Comparison of ENCODE assay signal across 8 cellular contexts in the genomic region with DNA sequence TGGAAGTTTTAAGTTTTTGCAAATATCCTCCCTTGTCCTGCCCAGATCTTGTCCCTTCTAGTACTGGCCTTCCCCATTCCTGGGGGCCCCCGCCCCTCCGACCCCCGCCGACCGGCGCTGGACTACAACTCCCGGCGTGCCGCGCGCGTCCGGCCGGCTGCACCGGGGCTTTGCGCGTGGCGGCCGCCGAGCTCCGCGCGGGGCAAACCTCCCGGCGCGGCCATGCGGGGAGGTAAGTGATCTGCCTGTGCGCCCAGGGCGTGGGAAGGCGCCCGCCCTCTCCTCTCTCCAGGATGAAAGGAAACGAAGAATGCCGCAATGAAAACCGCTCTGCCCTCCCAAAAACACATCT. TPM values are rescaled to one million over a fixed set of nuclear protein-coding genes. Genes with fewer than 3 reads are reported as not detected.
DNase-seq lines count a peak whose midpoint lies in the region; ATAC-seq and TF ChIP-seq lines count a peak whose summit lies in the region.

No MANE protein-coding gene starts in this region.

- no peaks in the 10 kb centered on the region for H3K27me3 ChIP-seq in right atrium auricular region

- H3K4me3 Mint-ChIP-seq in T-cell: peak overlapping the region; percentile 84 to 91 (median 89)
- H3K4me3 Mint-ChIP-seq in progenitor cell of endocrine pancreas (ENCODE audit: low read depth): peak overlapping the region; percentile 90

- TF ChIP-seq CTCF in right atrium auricular region (IDR thresholded peaks at IDR 0.05) (no peak), progenitor cell of endocrine pancreas (IDR thresholded peaks at IDR 0.05; ENCODE audit: unreplicated experiment) (no peak)

- H3K4me3 ChIP-seq in right atrium auricular region: peak overlapping the region; percentile 60 to 78

- H3K36me3 Mint-ChIP-seq in T-cell (no peaks in the 10 kb centered on the region), progenitor cell of endocrine pancreas (ENCODE audit: insufficient read depth) (peaks cover 41% of the 10 kb centered on the region)

- peak overlapping the region; percentile 84 to 91 for H3K27ac ChIP-seq in right atrium auricular region

- H3K36me3 ChIP-seq in right atrium auricular region: no peaks in the 10 kb centered on the region

- CTCF ChIA-PET in T-cell (lab: Charles Lee): interaction anchor here (0.6 to 1.1 kb wide), 2 partner anchors 154 to 278 kb away, joined by 5 read pairs; partner anchors contain the start of gene PRKACB (in 1 of the 2)

- peaks cover 0 to 38% of the 10 kb centered on the region in 2 donors for H3K4me1 ChIP-seq in right atrium auricular region

- H3K9me3 ChIP-seq in right atrium auricular region: no peaks in the 10 kb centered on the region

- H3K9me3 Mint-ChIP-seq in T-cell: no peaks in the 10 kb centered on the region
- peaks cover 32% of the 10 kb centered on the region for H3K9me3 Mint-ChIP-seq in progenitor cell of endocrine pancreas (ENCODE audit: low read depth)

- POLR2A ChIA-PET in T-cell (lab: Charles Lee): no interaction called here

- H3K27ac Mint-ChIP-seq in T-cell (no peak overlapping the region), progenitor cell of endocrine pancreas (peak overlapping the region; percentile 97)

- H3K27me3 Mint-ChIP-seq in T-cell: peaks cover 3 to 21% of the 10 kb centered on the region in 2 donors
- no peaks in the 10 kb centered on the region for H3K27me3 Mint-ChIP-seq in progenitor cell of endocrine pancreas

- peak; percentile 37 for DNase-seq in ELF-1 (ENCODE audit: low read depth, low spot score)
- peak; percentile 40 for DNase-seq in HK-2 (ENCODE audit: unreplicated experiment)
- peak in 30 of 34 experiments; percentile 2 to 57 (median 28) for DNase-seq in T-cell
- peak in 53 of 58 donors; percentile 18 to 82 (median 58) for DNase-seq in anterior cingulate cortex (lab: John Stamatoyannopoulos, UW)
- DNase-seq in right atrium auricular region (ENCODE audit: low spot score): no peak
- peak; percentile 24 for DNase-seq in progenitor cell of endocrine pancreas (ENCODE audit: low spot score, unreplicated experiment)
- no peak for DNase-seq in superior temporal gyrus (ENCODE audit: extremely low spot score)

- H3K4me1 Mint-ChIP-seq in T-cell (peaks cover 32 to 38% (median 34%) of the 10 kb centered on the region in 3 donors), progenitor cell of endocrine pancreas (ENCODE audit: low read depth) (peaks cover 42% of the 10 kb centered on the region)

- peak; percentile 36 for ATAC-seq in GM19468 (IDR thresholded peaks at IDR 0.05; ENCODE audit: extremely low read depth, unreplicated experiment)
- ATAC-seq in T-cell (replicated peaks in 1 of 4): peak; percentile 79 to 86 (median 84)

RNA-seq across cellular contexts. Expression of gene SAMD13, which starts 3.2 kb away (rescaled TPM):
- under 1 TPM in 1 of 5 donors, not detected in 4; 0.30 TPM for total RNA-seq in T-cell
- 1 to 10 TPM in 1 of 2 donors, under 1 TPM in 1; 0.59 to 1.1 TPM for total RNA-seq in right atrium auricular region
- 10.4 and 14.3 TPM in 2 replicates for total RNA-seq in progenitor cell of endocrine pancreas

Comparison
In these comparisons a context has a peak if more than half of its experiments do, and no peak if none do; other contexts are left out.
1. DNase-seq: peak in ELF-1 (single experiment), HK-2 (single experiment), T-cell (30 of 34), anterior cingulate cortex (53 of 58) and progenitor cell of endocrine pancreas (single experiment); none in right atrium auricular region (single experiment) and superior temporal gyrus (single experiment).